21 cellular contexts compared by ENCODE assay signal in genomic region chrX:151510203-151510602, GRCh38. TPM values are rescaled to one million over a fixed set of nuclear protein-coding genes. Genes with fewer than 3 reads are reported as not detected.
DNase-seq lines count a peak whose midpoint lies in the region; ATAC-seq and TF ChIP-seq lines count a peak whose summit lies in the region.
"Had no signal": no experiment of that assay in that cellular context is flagged by ENCODE, and none has a peak within 500 bp of the region (broad histone marks: within the 10 kb centered on the region; RNA-seq: fewer than 3 reads in every experiment).

No MANE protein-coding gene starts in this region.

- no peak overlapping the region for H3K4me2 ChIP-seq in mesendoderm (ENCODE audit: low read length)

- H3K79me1 ChIP-seq in mesendoderm (ENCODE audit: low read length): no peaks in the 10 kb centered on the region

- no peak overlapping the region for H3K56ac ChIP-seq in mesendoderm (ENCODE audit: low read length)

- no peak overlapping the region for H2AK5ac ChIP-seq in mesendoderm (ENCODE audit: low read length)

- no peaks in the 10 kb centered on the region for H3K27me3 ChIP-seq in WERI-Rb-1 (ENCODE audit: insufficient read depth, low read depth, severe bottlenecking)
- no peaks in the 10 kb centered on the region for H3K27me3 ChIP-seq in mesendoderm (ENCODE audit: insufficient read depth, low read length, poor library complexity)

- H4K5ac ChIP-seq in mesendoderm (ENCODE audit: low read length): no peak overlapping the region

- no peak overlapping the region for H2BK5ac ChIP-seq in mesendoderm (ENCODE audit: low read length)

- ATAC-seq in GM21515 (IDR thresholded peaks at IDR 0.05; ENCODE audit: unreplicated experiment): no peak
- no peak for ATAC-seq in HG03045 (IDR thresholded peaks at IDR 0.05; ENCODE audit: unreplicated experiment)
- ATAC-seq: HCT116 had no signal

- H3K18ac ChIP-seq in mesendoderm (ENCODE audit: low read length): no peak overlapping the region

- H2BK15ac ChIP-seq in mesendoderm (replicated peaks; ENCODE audit: low read depth): no peak overlapping the region

- peak; percentile 4 for DNase-seq in Daoy (ENCODE audit: low read depth)
- peak; percentile 93 for DNase-seq in NCI-H82 (lab: John Stamatoyannopoulos, UW)
- peak; percentile 85 for DNase-seq in WERI-Rb-1
- peak; percentile 17 for DNase-seq in mesendoderm
- no peak for DNase-seq in GM13976 (ENCODE audit: low spot score)
- DNase-seq in GM10266 (ENCODE audit: extremely low spot score): no peak
- DNase-seq: C1 segment of cervical spinal cord; CD4-positive, alpha-beta memory T cell; COR-L47; DMS153; DND-41; EL; GDM1; GM23248; H7 had no signal

- H3K27ac ChIP-seq in WERI-Rb-1: peak overlapping the region; percentile 62
- no peak overlapping the region for H3K27ac ChIP-seq in mesendoderm (ENCODE audit: low read depth, low read length)
- H3K27ac ChIP-seq: GM23248 had no signal

- TF ChIP-seq CTCF in WERI-Rb-1 (IDR thresholded peaks at IDR 0.05; ENCODE audit: low read depth, low read length) (no peak), GM13976 (IDR thresholded peaks at IDR 0.05; ENCODE audit: borderline replicate concordance, control extremely low read depth, extremely low read depth, insufficient read depth, missing control alignments) (no peak), GM10266 (IDR thresholded peaks at IDR 0.05; ENCODE audit: control insufficient read depth, insufficient read depth, low read depth, missing control alignments) (no peak)

- H3K79me2 ChIP-seq in mesendoderm (ENCODE audit: control insufficient read depth, insufficient read depth, low read length): no peaks in the 10 kb centered on the region

- no CpG with 5 or more reads among the region's 4 CpGs for WGBS in mesendoderm (ENCODE audit: extremely low coverage, insufficient coverage, low lambda C conversion rate)

- no peak overlapping the region for H3K4ac ChIP-seq in mesendoderm (ENCODE audit: low read depth, low read length)

- peaks cover under 1% of the 10 kb centered on the region for H3K9me3 ChIP-seq in WERI-Rb-1 (ENCODE audit: severe bottlenecking)

- H3K4me3 ChIP-seq in WERI-Rb-1 (ENCODE audit: low read depth, low read length) (peak overlapping the region; percentile 11; the same call in 1 of the 2 replicates), mesendoderm (ENCODE audit: low read length) (no peak overlapping the region)
- H3K4me3 ChIP-seq: GM23248 had no signal

- H3K9ac ChIP-seq in mesendoderm (ENCODE audit: low read length): no peak overlapping the region
- H3K9ac ChIP-seq: GM23248 had no signal

- H4K8ac ChIP-seq in mesendoderm (ENCODE audit: low read depth, low read length): no peak overlapping the region

- in situ Hi-C loops in GM13976 (cut with MboI; ENCODE audit: low sequenced_read_pairs, unreplicated experiment): no loop called here

- H2BK120ac ChIP-seq in mesendoderm (ENCODE audit: low read depth, low read length): no peak overlapping the region

- H3K36me3 ChIP-seq in WERI-Rb-1 (no peaks in the 10 kb centered on the region), mesendoderm (ENCODE audit: control insufficient read depth, insufficient read depth, low read length) (no peaks in the 10 kb centered on the region)

- H3K23ac ChIP-seq in mesendoderm (ENCODE audit: low read length): no peak overlapping the region

- no peaks in the 10 kb centered on the region for H3K4me1 ChIP-seq in mesendoderm (ENCODE audit: control insufficient read depth, low read depth, low read length)

RNA-seq across cellular contexts. Expression of gene PASD1, which starts 53.3 kb away (rescaled TPM):
- total RNA-seq in Daoy (2014; rRNA removed; shearing (Covaris generic)): 0.17 and 1.5 TPM in 2 replicates
- polyA plus RNA-seq in mesendoderm (2013, experiment 1 of 2): 0.01 TPM
- polyA plus RNA-seq in mesendoderm (2013, experiment 2 of 2): 0.03 TPM
- total RNA-seq: A172; A673; CD4-positive, alpha-beta memory T cell; GM23248; H7 had no signal
- polyA plus RNA-seq: BJ; CD4-positive, alpha-beta memory T cell; GM23248 had no signal

Comparison
In these comparisons a context has a peak if more than half of its experiments do, and no peak if none do; other contexts are left out.
1. DNase-seq: peak in Daoy (single experiment), NCI-H82 (single experiment), WERI-Rb-1 (single experiment) and mesendoderm (single experiment); none in GM13976 (single experiment) and GM10266 (single experiment).